In the genomic region with DNA sequence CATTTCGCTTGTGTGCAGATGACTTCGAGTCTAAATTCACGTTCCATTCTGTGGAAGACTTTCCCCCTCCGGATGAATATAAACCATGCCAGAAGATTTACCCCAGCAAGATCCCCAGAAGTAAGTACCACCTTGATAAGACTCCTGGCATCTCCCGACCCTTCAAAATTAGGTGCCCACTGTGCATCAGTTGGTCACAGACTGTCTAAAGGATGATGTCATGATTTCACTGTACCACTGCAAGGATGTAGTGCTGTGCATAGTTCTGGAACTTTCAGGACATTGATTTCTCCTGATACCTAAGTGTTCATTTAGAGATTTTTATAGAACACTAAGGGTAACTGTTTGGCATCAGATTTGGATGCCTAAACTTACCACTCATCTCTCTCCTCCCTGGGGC, we compare ENCODE assay signal across 9 cellular contexts.
"Had no signal": no experiment of that assay in that cellular context is flagged by ENCODE, and none has a peak within 500 bp of the region (broad histone marks: within the 10 kb centered on the region; RNA-seq: fewer than 3 reads in every experiment).

No MANE protein-coding gene starts in this region.

- H3K4me3 ChIP-seq: GM23248, HAP-1 had no signal

- H3K27ac Mint-ChIP-seq: IgD-negative memory B cell had no signal

- H2AFZ ChIP-seq: GM23248 had no signal

- FAIRE-seq: HTR-8/SVneo had no signal

- H3K27ac ChIP-seq: GM23248, HL-60 had no signal

- DNase-seq: GM23248, GOT3, H7, KG1 had no signal

- H3K4me3 Mint-ChIP-seq: IgD-negative memory B cell had no signal

- ATAC-seq: HCT116 had no signal

- H3K4me1 Mint-ChIP-seq: IgD-negative memory B cell had no signal

- H3K9ac ChIP-seq: GM23248 had no signal

- H3K9me3 ChIP-seq: HAP-1 had no signal
